ENCODE assay signal across 16 cellular contexts in genomic region chr13:95355491-95355890, GRCh38. TPM values are rescaled to one million over a fixed set of nuclear protein-coding genes. Genes with fewer than 3 reads are reported as not detected.
DNase-seq lines count a peak whose midpoint lies in the region; ATAC-seq, FAIRE-seq and TF ChIP-seq lines count a peak whose summit lies in the region.
"Had no signal": no experiment of that assay in that cellular context is flagged by ENCODE, and none has a peak within 500 bp of the region (broad histone marks: within the 10 kb centered on the region; RNA-seq: fewer than 3 reads in every experiment).

No MANE protein-coding gene starts in this region.

- TF ChIP-seq CTCF in AG10803 (conservative IDR thresholded peaks at IDR 0.05; ENCODE audit: low read length) (no peak), endothelial cell of umbilical vein (IDR thresholded peaks at IDR 0.05; ENCODE audit: extremely low read depth in 1 of 2, insufficient read depth in 1 of 2, low read depth in 1 of 2, low read length in 2 of 2) (no peak), WERI-Rb-1 (IDR thresholded peaks at IDR 0.05; ENCODE audit: low read depth, low read length) (no peak)

- H2AFZ ChIP-seq in endothelial cell of umbilical vein (ENCODE audit: low read depth, low read length) = peak overlapping the region; percentile 16

- no peaks in the 10 kb centered on the region for H3K79me2 ChIP-seq in endothelial cell of umbilical vein (ENCODE audit: control insufficient read depth, insufficient read depth, low read length)

- H3K9me1 ChIP-seq in endothelial cell of umbilical vein (replicated peaks; ENCODE audit: control insufficient read depth, extremely low read depth, insufficient read depth, low read length) = no peaks in the 10 kb centered on the region

- dilution Hi-C loops in endothelial cell of umbilical vein (cut with MboI; ENCODE audit: extremely low pct_ligation_motif_present, low sequenced_read_pairs) = no loop called here

- DNase-seq in AG10803 (ENCODE audit: low read depth) = peak; percentile 44
- DNase-seq in NCI-H524 treated with DMSO at 0.1 percent for 48 hours (lab: John Stamatoyannopoulos, UW) = peak; percentile 42
- peak; percentile 60 for DNase-seq in endothelial cell of umbilical vein (ENCODE audit: low read depth, low spot score)
- peak; percentile 9 for DNase-seq in myocyte (ENCODE audit: low read depth)
- DNase-seq in WERI-Rb-1 = no peak
- DNase-seq in NK-92 (lab: John Stamatoyannopoulos, UW; ENCODE audit: unreplicated experiment) = no peak
- DNase-seq: activated CD4-positive, alpha-beta T cell treated with anti-CD3 and anti-CD28 coated beads for 1 hour; activated naive CD8-positive, alpha-beta T cell treated with anti-CD3 and anti-CD28 coated beads, Interleukin-2, amount 50 U/mL, for 24 hours; DND-41; kidney; NCI-H446; trophoblast cell had no signal

- peaks cover 6 to 11% of the 10 kb centered on the region in 2 experiments for H3K27me3 ChIP-seq in endothelial cell of umbilical vein (ENCODE audit: control insufficient read depth in 2 of 2, insufficient read depth in 2 of 2, low read length in 2 of 2)
- no peaks in the 10 kb centered on the region for H3K27me3 ChIP-seq in WERI-Rb-1 (ENCODE audit: insufficient read depth, low read depth, severe bottlenecking)
- H3K27me3 ChIP-seq: BLaER1 had no signal

- no TSS peak for BruUV-seq in endothelial cell of umbilical vein (replicated peaks; lab: Mats Ljungman, UMichigan)

- H3K27ac ChIP-seq in endothelial cell of umbilical vein (ENCODE audit: insufficient read depth, low read depth, low read length) (no peak overlapping the region), WERI-Rb-1 (no peak overlapping the region)
- H3K27ac ChIP-seq: BLaER1 had no signal

- intact Hi-C loops in endothelial cell of umbilical vein (cut with micrococcal nuclease) = no loop called here

- POLR2A ChIA-PET in endothelial cell of umbilical vein (lab: Charles Lee) = no interaction called here

- no peak for TF ChIP-seq POLR2A in endothelial cell of umbilical vein (IDR thresholded peaks at IDR 0.05; ENCODE audit: low read depth, low read length)

- CTCF ChIA-PET in endothelial cell of umbilical vein (lab: Charles Lee) = interaction anchor here (0.8 to 2.9 kb wide), 5 partner anchors 18 to 166 kb away, joined by 3 to 11 read pairs (median 7); no protein-coding TSS in a partner anchor

- H3K4me1 ChIP-seq in endothelial cell of umbilical vein (ENCODE audit: control insufficient read depth, extremely low read depth, insufficient read depth, low read length) = peaks cover 12% of the 10 kb centered on the region
- H3K4me1 ChIP-seq: BLaER1 had no signal

- H3K36me3 ChIP-seq in endothelial cell of umbilical vein (ENCODE audit: control insufficient read depth in 2 of 2, extremely low read depth in 1 of 2, insufficient read depth in 2 of 2, low read length in 2 of 2) (no peaks in the 10 kb centered on the region), WERI-Rb-1 (no peaks in the 10 kb centered on the region)
- H3K36me3 ChIP-seq: BLaER1 had no signal

- peak; percentile 59 for FAIRE-seq in endothelial cell of umbilical vein (lab: Jason Lieb, UNC)
- FAIRE-seq: GM12891, kidney had no signal

- no peak for ATAC-seq in GM18867 (IDR thresholded peaks at IDR 0.05; ENCODE audit: unreplicated experiment)
- ATAC-seq in GM18909 (IDR thresholded peaks at IDR 0.05; ENCODE audit: poor library complexity, unreplicated experiment) = no peak
- ATAC-seq: activated naive CD8-positive, alpha-beta T cell treated with anti-CD3 and anti-CD28 coated beads, Interleukin-2, amount 50 U/mL, for 24 hours had no signal

- no peaks in the 10 kb centered on the region for H4K20me1 ChIP-seq in endothelial cell of umbilical vein (replicated peaks; ENCODE audit: control insufficient read depth, extremely low read depth, insufficient read depth, low read length)
- H4K20me1 ChIP-seq: BLaER1 had no signal

- H3K4me2 ChIP-seq in endothelial cell of umbilical vein (ENCODE audit: insufficient read depth, low read length) = no peak overlapping the region
- H3K4me2 ChIP-seq: BLaER1 had no signal

- H3K4me3 ChIP-seq in AG10803 (ENCODE audit: low read length) = no peak overlapping the region
- H3K4me3 ChIP-seq in endothelial cell of umbilical vein (replicated peaks in 1 of 3; ENCODE audit: insufficient read depth in 1 of 3, low read depth in 1 of 3, low read length in 3 of 3) = no peak overlapping the region
- no peak overlapping the region for H3K4me3 ChIP-seq in WERI-Rb-1 (ENCODE audit: low read depth, low read length)
- H3K4me3 ChIP-seq: BLaER1 had no signal

- H3K9me3 ChIP-seq in endothelial cell of umbilical vein (replicated peaks; ENCODE audit: control insufficient read depth, insufficient read depth, low read length) = no peaks in the 10 kb centered on the region
- H3K9me3 ChIP-seq in WERI-Rb-1 (ENCODE audit: severe bottlenecking) = peaks cover 5% of the 10 kb centered on the region

- no peak overlapping the region for H3K9ac ChIP-seq in endothelial cell of umbilical vein (replicated peaks; ENCODE audit: extremely low read depth, insufficient read depth, low read length)
- H3K9ac ChIP-seq: BLaER1 had no signal

TF ChIP-seq in endothelial cell of umbilical vein, 7 proteins besides CTCF, POLR2A, EP300 and RAD21:
- TF ChIP-seq GATA2 (IDR thresholded peaks at IDR 0.05; ENCODE audit: insufficient read depth, insufficient read length, low read depth, low read length) = no peak
- peak; percentile 44 for TF ChIP-seq FOS (IDR thresholded peaks at IDR 0.05; ENCODE audit: borderline replicate concordance, insufficient read depth, low read length)

RNA-seq across cellular contexts. Expression of gene ABCC4, which starts 54.2 kb away (rescaled TPM):
- total RNA-seq in endothelial cell of umbilical vein (14.7 and 15.9 TPM in 2 replicates), myocyte (12.6 and 17.7 TPM in 2 replicates)
- 7.4 and 9.2 TPM in 2 replicates for polyA plus RNA-seq in endothelial cell of umbilical vein
- polyA plus RNA-seq in endothelial cell of umbilical vein (2011; cell fraction: cytosol; rRNA removed) = 7.4 and 7.7 TPM in 2 replicates
- 17.3 and 24.4 TPM in 2 replicates for polyA plus RNA-seq in endothelial cell of umbilical vein (2011; cell fraction: nucleus; rRNA removed)
- 15.7 and 21.8 TPM in 2 replicates for polyA plus RNA-seq in endothelial cell of umbilical vein (2012)
- polyA minus RNA-seq in endothelial cell of umbilical vein = 65.7 and 66.8 TPM in 2 replicates
- 12.5 TPM for polyA minus RNA-seq in endothelial cell of umbilical vein (2011; cell fraction: cytosol; rRNA and poly(A)+ RNA removed)
- polyA minus RNA-seq in endothelial cell of umbilical vein (2011; cell fraction: nucleus; rRNA and poly(A)+ RNA removed) = 56.2 and 75.1 TPM in 2 replicates
- 4.0 TPM for polyA plus RNA-seq in myocyte (2012)

Comparison
In these comparisons a context has a peak if more than half of its experiments do, and no peak if none do; other contexts are left out.
1. DNase-seq: peak in AG10803 (single experiment), NCI-H524 treated with DMSO at 0.1 percent for 48 hours (single experiment), endothelial cell of umbilical vein (single experiment) and myocyte (single experiment); none in WERI-Rb-1 (single experiment) and NK-92 (single experiment).